Comparison of ENCODE assay signal across 34 cellular contexts in genomic region chr12:12653922-12654321, GRCh38. TPM values are rescaled to one million over a fixed set of nuclear protein-coding genes. Genes with fewer than 3 reads are reported as not detected.
"Had no signal": no experiment of that assay in that cellular context is flagged by ENCODE, and none has a peak within 500 bp of the region (broad histone marks: within the 10 kb centered on the region; RNA-seq: fewer than 3 reads in every experiment).

No MANE protein-coding gene starts in this region.

- H3K4me3 ChIP-seq: PC-9 had no signal

- H3K4me3 Mint-ChIP-seq: activated CD4-positive, alpha-beta memory T cell treated with anti-CD3 and anti-CD28 coated beads, Interleukin-2, amount 10 ng/mL, durations not matched to agents 7 days and 5 days; activated CD8-positive, alpha-beta memory T cell treated with anti-CD3 and anti-CD28 coated beads, Interleukin-2, amount 10 ng/mL, durations not matched to agents 7 days and 5 days; activated naive CD8-positive, alpha-beta T cell treated with anti-CD3 and anti-CD28 coated beads for 36 hours; T-cell; T-helper 17 cell had no signal

- ATAC-seq: activated CD8-positive, alpha-beta memory T cell treated with anti-CD3 and anti-CD28 coated beads, Interleukin-2, amount 10 ng/mL, durations not matched to agents 7 days and 5 days; Right ventricle myocardium inferior; SK-N-SH treated with all-trans-retinoic acid at 6 μM for 48 hours; T-cell; T-helper 17 cell had no signal

- H3K27me3 Mint-ChIP-seq: activated CD4-positive, alpha-beta memory T cell treated with anti-CD3 and anti-CD28 coated beads, Interleukin-2, amount 10 ng/mL, durations not matched to agents 7 days and 5 days; activated CD8-positive, alpha-beta memory T cell treated with anti-CD3 and anti-CD28 coated beads, Interleukin-2, amount 10 ng/mL, durations not matched to agents 7 days and 5 days; activated naive CD8-positive, alpha-beta T cell treated with anti-CD3 and anti-CD28 coated beads for 36 hours; T-cell; T-helper 17 cell had no signal

- H3K27me3 ChIP-seq: brain microvascular endothelial cell had no signal

- FAIRE-seq: RCC 7860 had no signal

- H3K4me2 ChIP-seq: PC-9 had no signal

- H3K27ac ChIP-seq: brain microvascular endothelial cell, PC-9, RWPE1, VCaP had no signal

- DNase-seq: activated CD4-positive, alpha-beta memory T cell treated with anti-CD3 and anti-CD28 coated beads, Interleukin-2, amount 10 ng/mL, durations not matched to agents 7 days and 5 days; activated CD4-positive, alpha-beta T cell treated with anti-CD3 and anti-CD28 coated beads for 1 hour; activated CD4-positive, alpha-beta T cell treated with anti-CD3 and anti-CD28 coated beads for 48 hours; activated CD4-positive, CD25-positive, alpha-beta regulatory T cell; activated CD8-positive, alpha-beta memory T cell treated with anti-CD3 and anti-CD28 coated beads for 24 hours; activated CD8-positive, alpha-beta memory T cell treated with anti-CD3 and anti-CD28 coated beads, Interleukin-2, amount 10 ng/mL, durations not matched to agents 7 days and 5 days; activated CD8-positive, alpha-beta memory T cell treated with anti-CD3 and anti-CD28 coated beads, Interleukin-2, amount 50 U/mL, for 48 hours; activated effector memory CD4-positive, alpha-beta T cell treated with anti-CD3 and anti-CD28 coated beads, Interleukin-2, amount 50 U/mL, for 16 hours; activated naive CD4-positive, alpha-beta T cell; activated naive CD4-positive, alpha-beta T cell treated with anti-CD3 and anti-CD28 coated beads, Interleukin-2, amount 50 U/mL, for 16 hours; activated naive CD8-positive, alpha-beta T cell treated with anti-CD3 and anti-CD28 coated beads for 36 hours; activated T-cell treated with anti-CD3 and anti-CD28 coated beads, Interleukin-2, amount 50 U/mL, for 48 hours; amniotic stem cell; aorta; brain microvascular endothelial cell; central memory CD4-positive, alpha-beta T cell; NCI-H1092 treated with DMSO at 0.1 percent for 48 hours; NCI-H187; NCI-H2029 treated with DMSO at 0.1 percent for 48 hours; NCI-H2107; NCI-H2171; NCI-H446; NCI-H510A treated with DMSO at 0.1 percent for 48 hours; NCI-H526 treated with DMSO at 0.1 percent for 48 hours; NCI-H774; PC-9; SIG-M5; T-cell; T-helper 17 cell had no signal

- H3K36me3 ChIP-seq: brain microvascular endothelial cell had no signal

- H3K27ac Mint-ChIP-seq: activated CD4-positive, alpha-beta memory T cell treated with anti-CD3 and anti-CD28 coated beads, Interleukin-2, amount 10 ng/mL, durations not matched to agents 7 days and 5 days; activated CD8-positive, alpha-beta memory T cell treated with anti-CD3 and anti-CD28 coated beads, Interleukin-2, amount 10 ng/mL, durations not matched to agents 7 days and 5 days; activated naive CD8-positive, alpha-beta T cell treated with anti-CD3 and anti-CD28 coated beads for 36 hours; T-cell; T-helper 17 cell had no signal

- H2AFZ ChIP-seq: PC-9 had no signal

RNA-seq across cellular contexts. Expression of gene GPR19, which starts 42.1 kb away (rescaled TPM):
- total RNA-seq: Right ventricle myocardium inferior had no signal
